In the genomic region with DNA sequence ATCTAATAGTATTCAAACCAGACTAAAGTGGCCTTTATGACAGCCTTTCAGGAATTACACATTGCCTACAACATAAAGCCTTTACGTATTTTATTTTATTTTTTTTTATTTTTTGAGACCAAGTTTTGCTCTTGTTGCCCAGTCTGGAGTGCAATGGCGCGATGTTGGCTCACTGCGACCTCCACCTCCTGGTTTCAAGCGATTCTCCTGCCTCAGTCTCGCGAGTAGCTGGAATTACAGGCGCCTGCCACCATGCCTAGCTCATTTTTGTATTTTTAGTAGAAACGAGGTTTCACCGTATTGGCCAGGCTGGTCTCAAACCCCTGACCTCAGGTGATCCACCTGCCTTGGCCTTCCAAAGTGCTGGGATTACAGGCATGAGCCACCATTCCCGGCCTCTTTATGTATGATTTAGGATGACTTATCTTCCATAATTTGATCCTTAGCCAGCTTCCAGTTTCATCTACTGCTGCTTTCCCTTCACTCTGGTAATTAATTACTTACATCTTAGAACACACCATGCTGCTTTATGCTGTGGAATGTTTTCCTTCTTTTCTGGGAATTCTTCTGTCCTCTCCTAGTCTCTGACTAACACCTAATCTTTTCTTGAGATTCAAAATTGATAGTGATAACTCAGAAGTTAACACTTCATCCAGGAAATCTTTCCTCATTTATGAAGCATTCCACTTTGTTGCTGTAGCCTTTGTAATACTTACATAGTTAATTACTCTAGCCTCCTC, we compare ENCODE assay signal across 1 cellular context.
TF ChIP-seq lines count a peak whose summit lies in the region.

No MANE protein-coding gene starts in this region.

TF ChIP-seq in HepG2, 621 proteins besides CTCF, POLR2A, EP300 and RAD21:
- TF ChIP-seq EEA1 (CRISPR knock-in tag; IDR thresholded peaks at IDR 0.05; ENCODE audit: borderline replicate concordance), result no peak
- no peak for TF ChIP-seq ZNF256 (CRISPR knock-in tag; conservative IDR thresholded peaks at IDR 0.05)
- no peak for TF ChIP-seq SKI (IDR thresholded peaks at IDR 0.05; ENCODE audit: partially characterized antibody)
- no peak for TF ChIP-seq HNRNPK (IDR thresholded peaks at IDR 0.05; ENCODE audit: low read depth, low read length, poor library complexity, severe bottlenecking)
- no peak for TF ChIP-seq SATB2 (CRISPR knock-in tag; IDR thresholded peaks at IDR 0.05)
- no peak for TF ChIP-seq SP1 (IDR thresholded peaks at IDR 0.05)
- TF ChIP-seq SP1 (CRISPR knock-in tag; IDR thresholded peaks at IDR 0.05), result no peak
- no peak for TF ChIP-seq NRL (CRISPR knock-in tag; IDR thresholded peaks at IDR 0.05; ENCODE audit: borderline replicate concordance)
- TF ChIP-seq, protein P1, sequence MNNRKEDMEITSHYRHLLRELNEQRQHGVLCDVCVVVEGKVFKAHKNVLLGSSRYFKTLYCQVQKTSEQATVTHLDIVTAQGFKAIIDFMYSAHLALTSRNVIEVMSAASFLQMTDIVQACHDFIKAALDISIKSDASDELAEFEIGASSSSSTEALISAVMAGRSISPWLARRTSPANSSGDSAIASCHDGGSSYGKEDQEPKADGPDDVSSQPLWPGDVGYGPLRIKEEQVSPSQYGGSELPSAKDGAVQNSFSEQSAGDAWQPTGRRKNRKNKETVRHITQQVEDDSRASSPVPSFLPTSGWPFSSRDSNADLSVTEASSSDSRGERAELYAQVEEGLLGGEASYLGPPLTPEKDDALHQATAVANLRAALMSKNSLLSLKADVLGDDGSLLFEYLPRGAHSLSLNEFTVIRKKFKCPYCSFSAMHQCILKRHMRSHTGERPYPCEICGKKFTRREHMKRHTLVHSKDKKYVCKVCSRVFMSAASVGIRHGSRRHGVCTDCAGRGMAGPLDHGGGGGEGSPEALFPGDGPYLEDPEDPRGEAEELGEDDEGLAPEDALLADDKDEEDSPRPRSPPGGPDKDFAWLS (CRISPR knock-in tag; IDR thresholded peaks at IDR 0.05; ENCODE audit: borderline replicate concordance), result no peak
- no peak for TF ChIP-seq ZNF788 (CRISPR knock-in tag; IDR thresholded peaks at IDR 0.05; ENCODE audit: borderline replicate concordance)
- TF ChIP-seq, protein P2, sequence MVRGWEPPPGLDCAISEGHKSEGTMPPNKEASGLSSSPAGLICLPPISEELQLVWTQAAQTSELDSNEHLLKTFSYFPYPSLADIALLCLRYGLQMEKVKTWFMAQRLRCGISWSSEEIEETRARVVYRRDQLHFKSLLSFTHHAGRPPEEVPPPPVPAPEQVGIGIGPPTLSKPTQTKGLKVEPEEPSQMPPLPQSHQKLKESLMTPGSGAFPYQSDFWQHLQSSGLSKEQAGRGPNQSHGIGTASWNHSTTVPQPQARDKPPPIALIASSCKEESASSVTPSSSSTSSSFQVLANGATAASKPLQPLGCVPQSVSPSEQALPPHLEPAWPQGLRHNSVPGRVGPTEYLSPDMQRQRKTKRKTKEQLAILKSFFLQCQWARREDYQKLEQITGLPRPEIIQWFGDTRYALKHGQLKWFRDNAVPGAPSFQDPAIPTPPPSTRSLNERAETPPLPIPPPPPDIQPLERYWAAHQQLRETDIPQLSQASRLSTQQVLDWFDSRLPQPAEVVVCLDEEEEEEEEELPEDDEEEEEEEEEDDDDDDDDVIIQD (CRISPR knock-in tag; IDR thresholded peaks at IDR 0.05; ENCODE audit: low read depth), result no peak
- no peak for TF ChIP-seq ATRX (CRISPR knock-in tag; IDR thresholded peaks at IDR 0.05; ENCODE audit: borderline replicate concordance)
- TF ChIP-seq ZNF562 (CRISPR knock-in tag; IDR thresholded peaks at IDR 0.05; ENCODE audit: borderline replicate concordance), result no peak
- no peak for TF ChIP-seq ZNF20 (CRISPR knock-in tag; IDR thresholded peaks at IDR 0.05)
- TF ChIP-seq NAIF1 (CRISPR knock-in tag; IDR thresholded peaks at IDR 0.05; ENCODE audit: borderline replicate concordance), result no peak
- no peak for TF ChIP-seq CBFB (CRISPR knock-in tag; IDR thresholded peaks at IDR 0.05)
